8 cellular contexts compared by ENCODE assay signal in the genomic region with DNA sequence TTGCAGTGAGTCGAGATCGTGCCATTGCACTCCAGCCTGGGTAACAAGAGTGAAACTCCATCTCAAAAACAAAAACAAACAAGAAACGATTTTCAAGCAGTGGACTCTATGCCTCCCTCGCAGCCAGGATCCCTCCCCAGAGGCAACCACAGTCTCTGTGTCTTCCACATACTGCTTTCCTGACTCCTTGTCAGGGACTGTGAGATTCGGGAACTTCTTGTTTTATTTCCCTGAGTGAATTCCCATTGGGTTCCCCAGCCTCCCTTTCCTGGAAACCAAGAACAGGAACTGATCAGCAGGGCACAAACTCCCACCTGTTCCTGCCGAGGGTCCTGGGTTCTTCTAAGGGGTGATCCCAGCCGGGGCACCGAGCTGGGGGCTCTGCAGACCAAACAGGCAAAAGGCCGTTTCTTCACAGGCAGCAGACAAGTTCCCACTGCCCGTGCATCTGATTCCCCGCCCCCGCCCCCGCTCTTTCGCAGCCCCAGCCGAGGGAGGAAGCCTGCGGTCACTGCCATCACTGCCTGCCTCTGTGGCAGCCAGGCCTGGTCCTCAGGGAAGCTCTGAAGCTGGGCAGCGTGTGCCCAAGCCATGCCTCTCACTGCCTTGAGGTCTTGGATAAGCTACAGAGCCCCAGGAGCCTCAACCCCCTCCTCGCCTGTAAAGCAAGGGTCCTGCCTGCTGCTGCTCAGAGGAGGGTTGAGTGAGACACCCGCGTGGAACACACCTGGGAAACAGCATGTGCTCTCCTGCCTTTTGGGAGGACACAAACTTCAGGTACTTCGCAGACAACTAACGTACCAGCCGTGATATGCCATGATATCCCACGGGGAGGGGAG. TPM values are rescaled to one million over a fixed set of nuclear protein-coding genes. Genes with fewer than 3 reads are reported as not detected.
DNase-seq lines count a peak whose midpoint lies in the region; ATAC-seq and TF ChIP-seq lines count a peak whose summit lies in the region.

No MANE protein-coding gene starts in this region.

- H3K27ac Mint-ChIP-seq in activated naive CD4-positive, alpha-beta T cell treated with anti-CD3 and anti-CD28 coated beads, Interleukin-2, amount 10 ng/mL, durations not matched to agents 7 days and 5 days = peak overlapping the region; percentile 93
- H3K27ac Mint-ChIP-seq in naive B cell = peak overlapping the region in 4 of 6 donors; percentile 41 to 90 (median 66)

- H3K9me3 Mint-ChIP-seq in activated naive CD4-positive, alpha-beta T cell treated with anti-CD3 and anti-CD28 coated beads, Interleukin-2, amount 10 ng/mL, durations not matched to agents 7 days and 5 days = no peaks in the 10 kb centered on the region
- no peaks in the 10 kb centered on the region for H3K9me3 Mint-ChIP-seq in naive B cell

- peak overlapping the region; percentile 13; the same call in 1 of the 2 replicates for H2AFZ ChIP-seq in OCI-LY7 (ENCODE audit: low read length)

- H4K20me1 ChIP-seq in DOHH2 (ENCODE audit: control insufficient read depth, insufficient read depth, low read depth, low read length) (no peaks in the 10 kb centered on the region), OCI-LY7 (ENCODE audit: insufficient read depth, low read length) (no peaks in the 10 kb centered on the region)

- no peak for TF ChIP-seq CTCF in DOHH2 (IDR thresholded peaks at IDR 0.05; ENCODE audit: low read depth, low read length, poor library complexity, severe bottlenecking)
- no peak for TF ChIP-seq CTCF in OCI-LY7 (conservative IDR thresholded peaks at IDR 0.05; ENCODE audit: low read length)

- no peaks in the 10 kb centered on the region for H3K36me3 ChIP-seq in DOHH2 (ENCODE audit: control insufficient read depth, low read length)
- no peaks in the 10 kb centered on the region for H3K36me3 ChIP-seq in OCI-LY7 (ENCODE audit: insufficient read depth, low read length)

- H3K9me3 ChIP-seq in DOHH2 (ENCODE audit: control insufficient read depth, insufficient read depth, low read length) (no peaks in the 10 kb centered on the region), OCI-LY7 (ENCODE audit: low read length) (no peaks in the 10 kb centered on the region)

- DNase-seq in OCI-LY7 (ENCODE audit: low spot score) (peak; percentile 62), naive B cell (no peak), kidney tubule cell (ENCODE audit: low spot score) (no peak), hippocampal formation (lab: John Stamatoyannopoulos, UW) (no peak), superior temporal gyrus (ENCODE audit: extremely low spot score) (no peak)
- peak; percentile 78 for DNase-seq in activated naive CD4-positive, alpha-beta T cell treated with anti-CD3 and anti-CD28 coated beads, Interleukin-2, amount 10 ng/mL, durations not matched to agents 7 days and 5 days

- no TSS peak for BruUV-seq in OCI-LY7 (replicated peaks; lab: Mats Ljungman, UMichigan)

- peaks cover 1% of the 10 kb centered on the region for H3K36me3 Mint-ChIP-seq in activated naive CD4-positive, alpha-beta T cell treated with anti-CD3 and anti-CD28 coated beads, Interleukin-2, amount 10 ng/mL, durations not matched to agents 7 days and 5 days
- no peaks in the 10 kb centered on the region for H3K36me3 Mint-ChIP-seq in naive B cell

- ATAC-seq in naive B cell (ENCODE audit: low read depth in 2 of 2) (peak; percentile 55 to 60), HG03439 (IDR thresholded peaks at IDR 0.05; ENCODE audit: unreplicated experiment) (no peak)

- peak overlapping the region; percentile 64 for H3K4me3 Mint-ChIP-seq in activated naive CD4-positive, alpha-beta T cell treated with anti-CD3 and anti-CD28 coated beads, Interleukin-2, amount 10 ng/mL, durations not matched to agents 7 days and 5 days
- H3K4me3 Mint-ChIP-seq in naive B cell = peak overlapping the region; percentile 14 to 88 (median 74)

- H3K79me2 ChIP-seq in DOHH2 (ENCODE audit: control insufficient read depth, low read length) = peaks cover 3% of the 10 kb centered on the region; the same call in 1 of the 2 replicates
- H3K79me2 ChIP-seq in OCI-LY7 (ENCODE audit: insufficient read depth, low read depth, low read length) = no peaks in the 10 kb centered on the region

- peaks cover 8% of the 10 kb centered on the region for H3K27me3 Mint-ChIP-seq in activated naive CD4-positive, alpha-beta T cell treated with anti-CD3 and anti-CD28 coated beads, Interleukin-2, amount 10 ng/mL, durations not matched to agents 7 days and 5 days
- H3K27me3 Mint-ChIP-seq in naive B cell = no peaks in the 10 kb centered on the region

- H3K4me3 ChIP-seq in DOHH2 (ENCODE audit: low read length) (peak overlapping the region; percentile 52), OCI-LY7 (ENCODE audit: low read depth, low read length, poor library complexity, severe bottlenecking) (peak overlapping the region; percentile 55)

- CTCF ChIA-PET in OCI-LY7 (lab: Charles Lee; ENCODE audit: unreplicated experiment) = no interaction called here
- CTCF ChIA-PET in activated naive CD4-positive, alpha-beta T cell treated with anti-CD3 and anti-CD28 coated beads, Interleukin-2, amount 10 ng/mL, durations not matched to agents 7 days and 5 days (lab: Charles Lee) = interaction anchor here (1.6 kb wide), 1 partner anchor 10 kb away, joined by 6 read pairs; no protein-coding TSS in a partner anchor

- POLR2A ChIA-PET in OCI-LY7 (lab: Charles Lee) = interaction anchor here (0.8 kb wide), 1 partner anchor 10 kb away, joined by 3 read pairs; no protein-coding TSS in a partner anchor

- intact Hi-C loops in OCI-LY7 (cut with micrococcal nuclease; ENCODE audit: unreplicated experiment) = no loop called here

- no peaks in the 10 kb centered on the region for H3K27me3 ChIP-seq in DOHH2 (ENCODE audit: control insufficient read depth, low read length)

- H3K4me2 ChIP-seq in DOHH2 (ENCODE audit: low read length) = peak overlapping the region; percentile 67
- peak overlapping the region; percentile 51 for H3K4me2 ChIP-seq in OCI-LY7 (ENCODE audit: low read length)

- H3K9me2 ChIP-seq in DOHH2 (replicated peaks; ENCODE audit: control insufficient read depth, low read length) (no peaks in the 10 kb centered on the region), OCI-LY7 (ENCODE audit: insufficient read depth, low read length) (no peaks in the 10 kb centered on the region)

- peaks cover 64% of the 10 kb centered on the region for H3K4me1 Mint-ChIP-seq in activated naive CD4-positive, alpha-beta T cell treated with anti-CD3 and anti-CD28 coated beads, Interleukin-2, amount 10 ng/mL, durations not matched to agents 7 days and 5 days
- peaks cover 25 to 53% (median 48%) of the 10 kb centered on the region in 3 donors for H3K4me1 Mint-ChIP-seq in naive B cell

- H3K27ac ChIP-seq in DOHH2 (ENCODE audit: low read depth, low read length) (peak overlapping the region; percentile 53), OCI-LY7 (ENCODE audit: low read depth, low read length, poor library complexity, severe bottlenecking) (peak overlapping the region; percentile 63)

- H3F3A ChIP-seq in DOHH2 (ENCODE audit: control insufficient read depth, insufficient read depth) = peaks cover 8% of the 10 kb centered on the region

- H3K4me1 ChIP-seq in DOHH2 (ENCODE audit: control insufficient read depth, low read length) (peaks cover 66% of the 10 kb centered on the region), OCI-LY7 (ENCODE audit: insufficient read depth, low read length, poor library complexity, severe bottlenecking) (peaks cover 64% of the 10 kb centered on the region)

RNA-seq across cellular contexts. Expression of gene PIEZO1, which starts 5.5 kb away (rescaled TPM):
- total RNA-seq in OCI-LY7 (2014; rRNA removed; shearing (Covaris generic)) = 123 and 144 TPM in 2 replicates
- 154 and 157 TPM in 2 replicates for total RNA-seq in OCI-LY7 (2022)
- 10 to 100 TPM in 2 of 6 donors, 1 to 10 TPM in 4; 4.0 to 17.2 (median 6.2) TPM for polyA plus RNA-seq in naive B cell (ENCODE audit: low read depth in 6 of 6)

RNA-seq across cellular contexts. Expression of gene CDT1, which starts 13.1 kb away (rescaled TPM):
- 82.7 and 90.2 TPM in 2 replicates for total RNA-seq in OCI-LY7 (2014; rRNA removed; shearing (Covaris generic))
- total RNA-seq in OCI-LY7 (2022) = 108 and 150 TPM in 2 replicates
- polyA plus RNA-seq in naive B cell (ENCODE audit: low read depth in 6 of 6) = under 1 TPM in 5 of 6 donors, not detected in 1; 0.08 to 0.27 (median 0.17) TPM

RNA-seq across cellular contexts. Expression of gene APRT, which starts 21.2 kb away (rescaled TPM):
- total RNA-seq in OCI-LY7 (2014; rRNA removed; shearing (Covaris generic)) = 168 and 216 TPM in 2 replicates
- total RNA-seq in OCI-LY7 (2022) = 118 and 151 TPM in 2 replicates
- polyA plus RNA-seq in naive B cell (ENCODE audit: low read depth in 6 of 6) = 100 to 1,000 TPM; 330 to 484 (median 384) TPM

Comparison
In these comparisons a context has a peak if more than half of its experiments do, and no peak if none do; other contexts are left out.
1. DNase-seq: peak in OCI-LY7 (single experiment) and activated naive CD4-positive, alpha-beta T cell treated with anti-CD3 and anti-CD28 coated beads, Interleukin-2, amount 10 ng/mL, durations not matched to agents 7 days and 5 days (single experiment); none in naive B cell (single experiment), kidney tubule cell (single experiment), hippocampal formation (0 of 2) and superior temporal gyrus (single experiment).